8 cellular contexts compared by ENCODE assay signal in genomic region chr12:12713932-12714275, GRCh38. TPM values are rescaled to one million over a fixed set of nuclear protein-coding genes. Genes with fewer than 3 reads are reported as not detected.
DNase-seq lines count a peak whose midpoint lies in the region; ATAC-seq and TF ChIP-seq lines count a peak whose summit lies in the region.

No MANE protein-coding gene starts in this region.

- peak overlapping the region; percentile 75 for H3K4me2 ChIP-seq in GM23248 (ENCODE audit: unreplicated experiment)
- peak overlapping the region; percentile 81 for H3K4me2 ChIP-seq in smooth muscle cell

- peak overlapping the region; percentile 94 for H2AFZ ChIP-seq in GM23248
- peak overlapping the region; percentile 93 for H2AFZ ChIP-seq in smooth muscle cell (ENCODE audit: low read depth)

- TF ChIP-seq CTCF in WERI-Rb-1 (IDR thresholded peaks at IDR 0.05; ENCODE audit: low read depth, low read length) (no peak), smooth muscle cell (IDR thresholded peaks at IDR 0.05; ENCODE audit: borderline replicate concordance, insufficient read depth, poor library complexity, severe bottlenecking) (no peak)

- DNase-seq in GM23248 (no peak), WERI-Rb-1 (no peak), right cardiac atrium (no peak), smooth muscle cell (lab: John Stamatoyannopoulos, UW; ENCODE audit: unreplicated experiment) (no peak), NCI-H446 (lab: John Stamatoyannopoulos, UW) (no peak), mesenteric fat pad (ENCODE audit: low spot score) (no peak), epidermal melanocyte (ENCODE audit: insufficient read length, low spot score) (no peak)
- DNase-seq in stimulated activated CD4-positive, alpha-beta T cell treated with anti-CD3 and anti-CD28 coated beads, Interleukin-4, amount 100 ng/mL, for 1 hour: no peak

- H4K20me1 ChIP-seq in GM23248 (ENCODE audit: insufficient read depth): no peaks in the 10 kb centered on the region
- H4K20me1 ChIP-seq in smooth muscle cell (ENCODE audit: low read depth): peaks cover 11% of the 10 kb centered on the region

- intact Hi-C loops in right cardiac atrium (cut with DNase I): no loop called here

- H3K9me3 ChIP-seq in GM23248 (ENCODE audit: low read depth): no peaks in the 10 kb centered on the region
- no peaks in the 10 kb centered on the region for H3K9me3 ChIP-seq in WERI-Rb-1 (ENCODE audit: severe bottlenecking)
- H3K9me3 ChIP-seq in right cardiac atrium (ENCODE audit: control insufficient read depth, low read length): no peaks in the 10 kb centered on the region
- no peaks in the 10 kb centered on the region for H3K9me3 ChIP-seq in smooth muscle cell (replicated peaks; ENCODE audit: low read depth)

- H3K27me3 ChIP-seq in GM23248 (replicated peaks; ENCODE audit: insufficient read depth) (no peaks in the 10 kb centered on the region), WERI-Rb-1 (ENCODE audit: insufficient read depth, low read depth, severe bottlenecking) (no peaks in the 10 kb centered on the region), right cardiac atrium (ENCODE audit: control insufficient read depth, insufficient read depth) (no peaks in the 10 kb centered on the region), smooth muscle cell (ENCODE audit: low read depth) (no peaks in the 10 kb centered on the region)

- ATAC-seq in right cardiac atrium: no peak

- 0% methylated on average over 2 of the region's 2 CpGs for WGBS in GM23248 (ENCODE audit: low coverage in 1 of 2, low lambda C conversion rate in 2 of 2, missing lambda C conversion rate in 2 of 2), 2 experiments
- WGBS in right cardiac atrium: 28% methylated on average over 2 of the region's 2 CpGs
- 40% methylated on average over 2 of the region's 2 CpGs for WGBS in smooth muscle cell (ENCODE audit: low lambda C conversion rate)

- H3K79me2 ChIP-seq in GM23248 (ENCODE audit: insufficient read depth) (peaks cover 16% of the 10 kb centered on the region), smooth muscle cell (ENCODE audit: low read depth) (peaks cover 17% of the 10 kb centered on the region)

- H3K9me2 ChIP-seq in GM23248 (ENCODE audit: insufficient read depth): no peaks in the 10 kb centered on the region

- H3F3A ChIP-seq in GM23248 (ENCODE audit: insufficient read depth): peaks cover 18% of the 10 kb centered on the region
- H3F3A ChIP-seq in smooth muscle cell (ENCODE audit: low read depth): peaks cover 7% of the 10 kb centered on the region

- H3K4me1 ChIP-seq in GM23248 (ENCODE audit: insufficient read depth) (peaks cover 24% of the 10 kb centered on the region), right cardiac atrium (ENCODE audit: control insufficient read depth, insufficient read depth, low read length) (peaks cover 4% of the 10 kb centered on the region), smooth muscle cell (ENCODE audit: low read depth) (peaks cover 29% of the 10 kb centered on the region)

- H3K4me3 ChIP-seq in GM23248 (peak overlapping the region; percentile 66), WERI-Rb-1 (ENCODE audit: low read depth, low read length) (peak overlapping the region; percentile 36; the same call in 1 of the 2 replicates), right cardiac atrium (ENCODE audit: low read length) (peak overlapping the region; percentile 44), smooth muscle cell (peak overlapping the region; percentile 40)

- H3K36me3 ChIP-seq in GM23248 (ENCODE audit: low read depth) (no peaks in the 10 kb centered on the region), WERI-Rb-1 (peaks cover 9% of the 10 kb centered on the region), smooth muscle cell (ENCODE audit: low read depth) (no peaks in the 10 kb centered on the region)

- H3K27ac ChIP-seq in GM23248: no peak overlapping the region
- peak overlapping the region; percentile 100 for H3K27ac ChIP-seq in WERI-Rb-1
- H3K27ac ChIP-seq in right cardiac atrium (ENCODE audit: low read length): peak overlapping the region; percentile 83
- H3K27ac ChIP-seq in smooth muscle cell (ENCODE audit: low read depth): no peak overlapping the region

- in situ Hi-C loops in GM23248 (cut with MboI): loop anchor here (25.0 kb wide), 2 partner anchors 627 to 1127 kb away; no protein-coding TSS in a partner anchor

- H3K9ac ChIP-seq in GM23248 (peak overlapping the region; percentile 61), smooth muscle cell (ENCODE audit: low read depth) (no peak overlapping the region)

RNA-seq across cellular contexts. Expression of gene CDKN1B, which starts 3.3 kb away (rescaled TPM):
- total RNA-seq in GM23248 (2014; rRNA removed; shearing (Covaris generic)): 24.4 and 27.9 TPM in 2 replicates
- 3.4 TPM in 2 replicates for polyA plus RNA-seq in GM23248 (2016; fragmentation: Nextera tagmentation; extraction: Ambion mirVana)
- 10 to 100 TPM; 28.9 to 48.0 (median 46.5) TPM for total RNA-seq in right cardiac atrium
- 35.2 TPM for polyA plus RNA-seq in right cardiac atrium
- 17.4 and 17.7 TPM in 2 replicates for total RNA-seq in smooth muscle cell
- 2.4 and 3.0 TPM in 2 replicates for polyA plus RNA-seq in smooth muscle cell
- total RNA-seq in mesenteric fat pad: 28.9 TPM

RNA-seq across cellular contexts. Expression of gene GPR19, which starts 17.9 kb away (rescaled TPM):
- not detected in 2 replicates for total RNA-seq in GM23248 (2014; rRNA removed; shearing (Covaris generic))
- polyA plus RNA-seq in GM23248 (2016; fragmentation: Nextera tagmentation; extraction: Ambion mirVana) (0.18 TPM in 1 of 2 replicates, not detected in the other), right cardiac atrium (0.05 TPM), smooth muscle cell (0.82 and 1.2 TPM in 2 replicates)
- total RNA-seq in right cardiac atrium (under 1 TPM in 1 of 4 donors, not detected in 3; 0.17 TPM), smooth muscle cell (0.31 and 1.5 TPM in 2 replicates), mesenteric fat pad (not detected)

Comparison
In these comparisons a context has a peak if more than half of its experiments do, and no peak if none do; other contexts are left out.
1. H3K27ac ChIP-seq: peak in WERI-Rb-1 (single experiment) and right cardiac atrium (single experiment); none in GM23248 (single experiment) and smooth muscle cell (single experiment).
2. Peak in every context shown above with its lines, with median percentiles within 50 percentile points of each other: H3K4me3 ChIP-seq.